ENCODE assay signal across 12 cellular contexts in the genomic region with DNA sequence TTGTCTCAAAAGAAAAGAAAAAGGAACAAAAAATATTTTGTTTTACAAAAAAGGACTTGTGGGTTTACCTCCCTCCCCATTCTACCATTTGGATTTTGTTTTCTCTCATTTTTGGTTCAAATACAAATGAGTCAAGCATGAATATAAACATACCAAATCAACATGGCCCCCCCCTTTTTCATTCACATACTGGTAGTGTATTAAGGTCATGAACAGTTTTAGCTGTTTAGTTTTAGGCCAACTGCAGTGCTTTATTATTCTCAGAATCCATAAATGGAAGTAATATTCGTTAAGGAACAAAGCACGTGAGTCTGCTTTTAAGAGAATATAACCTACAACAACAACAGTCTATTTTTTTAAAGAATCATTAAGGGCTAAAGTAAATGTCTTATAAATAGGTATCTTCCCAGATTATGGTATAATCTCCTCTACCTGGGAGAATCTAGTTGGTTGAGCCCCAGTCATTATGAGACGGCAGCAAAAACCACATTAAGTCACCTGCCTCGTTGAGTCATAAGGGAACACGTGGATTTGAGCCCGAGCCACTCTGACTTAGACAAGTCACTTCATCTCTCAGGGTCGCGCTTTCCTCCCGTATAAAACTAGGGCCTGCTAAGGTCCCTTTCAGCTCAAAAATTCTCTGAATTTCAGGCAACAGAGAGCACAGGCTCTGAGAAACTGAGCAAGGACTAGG. TPM values are rescaled to one million over a fixed set of nuclear protein-coding genes. Genes with fewer than 3 reads are reported as not detected.
DNase-seq lines count a peak whose midpoint lies in the region; ATAC-seq, FAIRE-seq and TF ChIP-seq lines count a peak whose summit lies in the region.
"Had no signal": no experiment of that assay in that cellular context is flagged by ENCODE, and none has a peak within 500 bp of the region (broad histone marks: within the 10 kb centered on the region; RNA-seq: fewer than 3 reads in every experiment).

No MANE protein-coding gene starts in this region.

- H3K4me1 ChIP-seq in A549: peaks cover 4% of the 10 kb centered on the region; the same call in 2 of the 3 replicates
- H3K4me1 ChIP-seq: BE2C had no signal

- CTCF ChIA-PET in A549 (lab: Yijun Ruan, JAX): interaction anchor here (1.1 to 1.7 kb wide), 2 partner anchors 97 to 582 kb away, joined by 3 read pairs; no protein-coding TSS in a partner anchor

- TF ChIP-seq POLR2A in A549 (IDR thresholded peaks at IDR 0.05; ENCODE audit: low read length): no peak

- no peaks in the 10 kb centered on the region for H3K27me3 Mint-ChIP-seq in activated naive CD8-positive, alpha-beta T cell treated with anti-CD3 and anti-CD28 coated beads, Interleukin-2, amount 50 U/mL, for 24 hours
- H3K27me3 Mint-ChIP-seq: central memory CD8-positive, alpha-beta T cell; naive thymus-derived CD4-positive, alpha-beta T cell had no signal

- H3K27ac ChIP-seq in A549: no peak overlapping the region

- in situ Hi-C loops in G401 (cut with HindIII; ENCODE audit: low sequenced_read_pairs): no loop called here

- H3K4me2 ChIP-seq in A549: no peak overlapping the region

- H3K4me1 Mint-ChIP-seq in activated naive CD8-positive, alpha-beta T cell treated with anti-CD3 and anti-CD28 coated beads, Interleukin-2, amount 50 U/mL, for 24 hours: peaks cover 15% of the 10 kb centered on the region

- 88% methylated on average over 6 of the region's 9 CpGs for WGBS in A549 (ENCODE audit: missing lambda C conversion rate)

- TF ChIP-seq EP300 in A549 (IDR thresholded peaks at IDR 0.05): no peak

- H3K4me3 Mint-ChIP-seq in activated naive CD8-positive, alpha-beta T cell treated with anti-CD3 and anti-CD28 coated beads, Interleukin-2, amount 50 U/mL, for 24 hours: no peak overlapping the region
- H3K4me3 Mint-ChIP-seq: central memory CD8-positive, alpha-beta T cell; naive thymus-derived CD4-positive, alpha-beta T cell had no signal

- no peak for TF ChIP-seq RAD21 in A549 (conservative IDR thresholded peaks at IDR 0.05 in 1 of 2, IDR thresholded peaks at IDR 0.05 in 1 of 2)

- DNase-seq in A549 (ENCODE audit: low read depth in 1 of 2, low spot score in 1 of 2) (no peak), G401 (ENCODE audit: low spot score) (no peak), SKM-1 (lab: John Stamatoyannopoulos, UW; ENCODE audit: unreplicated experiment) (no peak), HuH-7.5 (ENCODE audit: low spot score) (no peak)
- DNase-seq in activated naive CD8-positive, alpha-beta T cell treated with anti-CD3 and anti-CD28 coated beads, Interleukin-2, amount 50 U/mL, for 24 hours: peak; percentile 27
- DNase-seq: BE2C, NCI-H526 had no signal

- peaks cover 11% of the 10 kb centered on the region for H3K36me3 Mint-ChIP-seq in activated naive CD8-positive, alpha-beta T cell treated with anti-CD3 and anti-CD28 coated beads, Interleukin-2, amount 50 U/mL, for 24 hours (ENCODE audit: low read depth)

- peak; percentile 86 for FAIRE-seq in A549 (lab: Jason Lieb, UNC)

- no peak for ATAC-seq in A549
- ATAC-seq in GM19035 (IDR thresholded peaks at IDR 0.05; ENCODE audit: unreplicated experiment): peak; percentile 69
- peak; percentile 84 for ATAC-seq in HG03378 (IDR thresholded peaks at IDR 0.05; ENCODE audit: unreplicated experiment)
- peak; percentile 84 for ATAC-seq in activated naive CD8-positive, alpha-beta T cell treated with anti-CD3 and anti-CD28 coated beads, Interleukin-2, amount 50 U/mL, for 24 hours
- no peak for ATAC-seq in GM21390 (IDR thresholded peaks at IDR 0.05; ENCODE audit: unreplicated experiment)
- ATAC-seq: naive thymus-derived CD4-positive, alpha-beta T cell had no signal

- H3K4me3 ChIP-seq in A549: no peak overlapping the region

- no peak overlapping the region for H3K27ac Mint-ChIP-seq in activated naive CD8-positive, alpha-beta T cell treated with anti-CD3 and anti-CD28 coated beads, Interleukin-2, amount 50 U/mL, for 24 hours
- H3K27ac Mint-ChIP-seq: naive thymus-derived CD4-positive, alpha-beta T cell had no signal

- H3K9me3 ChIP-seq in A549: no peaks in the 10 kb centered on the region
- H3K9me3 ChIP-seq: BE2C had no signal

- TF ChIP-seq CTCF in A549 (IDR thresholded peaks at IDR 0.05): no peak

- no peaks in the 10 kb centered on the region for H3K9me3 Mint-ChIP-seq in activated naive CD8-positive, alpha-beta T cell treated with anti-CD3 and anti-CD28 coated beads, Interleukin-2, amount 50 U/mL, for 24 hours
- H3K9me3 Mint-ChIP-seq: central memory CD8-positive, alpha-beta T cell; naive thymus-derived CD4-positive, alpha-beta T cell had no signal

- POLR2A ChIA-PET in A549 (lab: Yijun Ruan, JAX): no interaction called here

TF ChIP-seq in A549, 52 proteins besides CTCF, POLR2A, EP300 and RAD21:
- no peak for TF ChIP-seq CEBPB (IDR thresholded peaks at IDR 0.05)
- TF ChIP-seq EHF (CRISPR knock-in tag; IDR thresholded peaks at IDR 0.05): no peak
- no peak for TF ChIP-seq HEYL (CRISPR knock-in tag; IDR thresholded peaks at IDR 0.05)
- TF ChIP-seq HOXA7 (CRISPR knock-in tag; IDR thresholded peaks at IDR 0.05): no peak
- no peak for TF ChIP-seq CHD4 (IDR thresholded peaks at IDR 0.05; ENCODE audit: borderline replicate concordance)
- TF ChIP-seq FOXS1 (CRISPR knock-in tag; IDR thresholded peaks at IDR 0.05): no peak
- TF ChIP-seq, protein P1, sequence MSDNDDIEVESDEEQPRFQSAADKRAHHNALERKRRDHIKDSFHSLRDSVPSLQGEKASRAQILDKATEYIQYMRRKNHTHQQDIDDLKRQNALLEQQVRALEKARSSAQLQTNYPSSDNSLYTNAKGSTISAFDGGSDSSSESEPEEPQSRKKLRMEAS (IDR thresholded peaks at IDR 0.05): no peak
- no peak for TF ChIP-seq RCOR1 (IDR thresholded peaks at IDR 0.05; ENCODE audit: low read depth, low read length)
- TF ChIP-seq, protein P2, sequence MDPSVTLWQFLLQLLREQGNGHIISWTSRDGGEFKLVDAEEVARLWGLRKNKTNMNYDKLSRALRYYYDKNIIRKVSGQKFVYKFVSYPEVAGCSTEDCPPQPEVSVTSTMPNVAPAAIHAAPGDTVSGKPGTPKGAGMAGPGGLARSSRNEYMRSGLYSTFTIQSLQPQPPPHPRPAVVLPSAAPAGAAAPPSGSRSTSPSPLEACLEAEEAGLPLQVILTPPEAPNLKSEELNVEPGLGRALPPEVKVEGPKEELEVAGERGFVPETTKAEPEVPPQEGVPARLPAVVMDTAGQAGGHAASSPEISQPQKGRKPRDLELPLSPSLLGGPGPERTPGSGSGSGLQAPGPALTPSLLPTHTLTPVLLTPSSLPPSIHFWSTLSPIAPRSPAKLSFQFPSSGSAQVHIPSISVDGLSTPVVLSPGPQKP (IDR thresholded peaks at IDR 0.05; ENCODE audit: low read depth, low read length): no peak

RNA-seq across cellular contexts. Expression of a gene that starts 26.7 kb away (rescaled TPM):
- 4.1 TPM in 2 replicates for polyA plus RNA-seq in A549 (2011; rRNA removed)
- polyA plus RNA-seq in A549 (2012; cell fraction: cytosol; rRNA removed): 0.46 and 0.53 TPM in 2 replicates
- polyA plus RNA-seq in A549 (2012; cell fraction: nucleus; rRNA removed): 1.1 and 2.8 TPM in 2 replicates
- polyA plus RNA-seq in A549 (2017; fragmentation: RNase III; extraction: RNeasy Plus Mini Kit Qiagen cat#74134 plus additional on column Dnase treatment): 3.7 to 4.8 TPM (median 4.0 TPM) in 3 replicates
- 2.5 and 2.7 TPM in 2 replicates for polyA minus RNA-seq in A549 (2011; rRNA and poly(A)+ RNA removed)
- 2.8 and 4.1 TPM in 2 replicates for total RNA-seq in G401 (2014; rRNA removed; shearing (Covaris generic))

Comparison
In these comparisons a context has a peak if more than half of its experiments do, and no peak if none do; other contexts are left out.
1. ATAC-seq: peak in GM19035 (single experiment), HG03378 (single experiment) and activated naive CD8-positive, alpha-beta T cell treated with anti-CD3 and anti-CD28 coated beads, Interleukin-2, amount 50 U/mL, for 24 hours (single experiment); none in A549 (0 of 2) and GM21390 (single experiment).